ENCODE assay signal across 8 cellular contexts in the genomic region with DNA sequence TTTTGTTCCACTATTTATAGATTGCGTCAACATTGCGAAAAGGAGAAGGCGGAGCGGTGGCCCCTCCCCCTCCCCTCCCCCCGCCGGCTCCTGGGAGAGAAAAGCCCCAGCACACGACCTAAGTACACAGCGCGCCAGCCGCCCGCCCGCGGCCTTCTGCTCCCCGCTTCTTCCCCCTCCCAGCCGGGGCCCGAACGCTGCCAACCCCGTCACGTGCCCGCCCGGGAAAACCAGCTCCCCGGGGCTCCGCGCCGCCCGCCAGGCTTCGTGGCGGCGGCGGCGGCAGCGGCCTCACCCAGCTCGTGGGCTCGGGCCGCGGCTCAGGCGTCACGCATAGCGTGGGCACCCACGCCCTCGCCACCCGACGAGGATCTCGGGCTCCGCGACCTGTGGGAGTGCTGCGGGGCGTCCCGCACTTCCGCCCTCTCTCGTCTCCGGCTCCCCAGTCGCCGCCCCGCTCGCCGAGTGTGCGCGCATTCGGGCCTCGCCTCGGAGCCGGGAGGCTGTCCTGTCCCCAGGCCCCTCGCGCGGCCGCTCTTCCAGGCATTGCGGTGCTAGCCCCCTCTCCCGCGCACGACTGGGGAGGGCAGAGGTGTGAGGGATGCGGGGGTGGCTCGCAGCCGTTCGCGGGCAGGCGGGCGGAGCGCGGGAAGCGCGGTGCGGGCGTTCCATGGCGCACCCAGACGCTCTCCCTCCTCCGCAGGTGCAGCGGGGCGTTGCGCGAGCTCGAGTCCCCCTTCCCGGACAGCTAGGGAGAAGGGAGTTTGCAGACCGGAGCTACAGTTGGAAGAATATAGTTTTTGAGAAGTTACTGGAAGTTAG.
A peak's percentile ranks its signal among the peaks of the same experiment; 100 is the strongest.
DNase-seq lines count a peak whose midpoint lies in the region; ATAC-seq and TF ChIP-seq lines count a peak whose summit lies in the region.

No MANE protein-coding gene starts in this region.

- H3K9me2 ChIP-seq in SU-DHL-6 (replicated peaks; ENCODE audit: insufficient read depth, low read length) = no peaks in the 10 kb centered on the region

- H3K27me3 ChIP-seq in H7 (ENCODE audit: control insufficient read depth, insufficient read depth, low read length) = peaks cover 87% of the 10 kb centered on the region
- H3K27me3 ChIP-seq in SU-DHL-6 (ENCODE audit: low read length) = no peaks in the 10 kb centered on the region
- peaks cover 26% of the 10 kb centered on the region for H3K27me3 ChIP-seq in thymus (ENCODE audit: control insufficient read depth, insufficient read depth)

- peak overlapping the region; percentile 98 for H3K9ac ChIP-seq in SU-DHL-6 (ENCODE audit: low read length)

- H3K27me3 Mint-ChIP-seq in activated naive CD8-positive, alpha-beta T cell treated with anti-CD3 and anti-CD28 coated beads, Interleukin-2, amount 50 U/mL, for 24 hours = peaks cover 33% of the 10 kb centered on the region
- peaks cover 12% of the 10 kb centered on the region for H3K27me3 Mint-ChIP-seq in osteocyte (ENCODE audit: unreplicated experiment)

- peak overlapping the region; percentile 80 for H3K4me3 Mint-ChIP-seq in activated naive CD8-positive, alpha-beta T cell treated with anti-CD3 and anti-CD28 coated beads, Interleukin-2, amount 50 U/mL, for 24 hours
- H3K4me3 Mint-ChIP-seq in osteocyte (ENCODE audit: unreplicated experiment) = peak overlapping the region; percentile 81

- peaks cover 7% of the 10 kb centered on the region for H3K36me3 Mint-ChIP-seq in activated naive CD8-positive, alpha-beta T cell treated with anti-CD3 and anti-CD28 coated beads, Interleukin-2, amount 50 U/mL, for 24 hours (ENCODE audit: low read depth)
- peaks cover 8% of the 10 kb centered on the region for H3K36me3 Mint-ChIP-seq in osteocyte (ENCODE audit: unreplicated experiment)

- H3K4me2 ChIP-seq in SU-DHL-6 (ENCODE audit: low read depth, low read length, poor library complexity, severe bottlenecking) = peak overlapping the region; percentile 96

- peaks cover 66% of the 10 kb centered on the region for H3K79me2 ChIP-seq in SU-DHL-6 (ENCODE audit: insufficient read depth, low read length)

- ATAC-seq in activated naive CD8-positive, alpha-beta T cell treated with anti-CD3 and anti-CD28 coated beads, Interleukin-2, amount 50 U/mL, for 24 hours = peak; percentile 17
- peak; percentile 62 for ATAC-seq in Right ventricle myocardium inferior

- H3K4me1 Mint-ChIP-seq in activated naive CD8-positive, alpha-beta T cell treated with anti-CD3 and anti-CD28 coated beads, Interleukin-2, amount 50 U/mL, for 24 hours = peaks cover 67% of the 10 kb centered on the region
- peaks cover 54% of the 10 kb centered on the region for H3K4me1 Mint-ChIP-seq in osteocyte (ENCODE audit: unreplicated experiment)

- peak overlapping the region; percentile 99 for H3K27ac ChIP-seq in SU-DHL-6 (ENCODE audit: low read depth, low read length)
- peak overlapping the region; percentile 99 for H3K27ac ChIP-seq in thymus (ENCODE audit: low read depth)

- DNase-seq in CD1c-positive myeloid dendritic cell (ENCODE audit: extremely low spot score) (peak; percentile 97), H7 (peak; percentile 94), NCI-H146 (lab: John Stamatoyannopoulos, UW) (peak; percentile 95), Right ventricle myocardium inferior (ENCODE audit: missing footprints) (peak; percentile 97), osteocyte (ENCODE audit: extremely low spot score, unreplicated experiment) (peak; percentile 95)
- peak; percentile 85 for DNase-seq in activated naive CD8-positive, alpha-beta T cell treated with anti-CD3 and anti-CD28 coated beads, Interleukin-2, amount 50 U/mL, for 24 hours

- peaks cover 39% of the 10 kb centered on the region for H3K4me1 ChIP-seq in thymus (ENCODE audit: control insufficient read depth, insufficient read depth, low read length)

- peak overlapping the region; percentile 57 for H2AFZ ChIP-seq in SU-DHL-6 (ENCODE audit: low read depth, low read length, severe bottlenecking)

- intact Hi-C loops in Right ventricle myocardium inferior (cut with DNase I) = loop anchor here (2.0 to 10.0 kb wide), 3 partner anchors 43 to 679 kb away; a partner anchor contains a TSS

- peak overlapping the region; percentile 80 for H3K27ac Mint-ChIP-seq in activated naive CD8-positive, alpha-beta T cell treated with anti-CD3 and anti-CD28 coated beads, Interleukin-2, amount 50 U/mL, for 24 hours
- peak overlapping the region; percentile 89 for H3K27ac Mint-ChIP-seq in osteocyte (ENCODE audit: unreplicated experiment)

- H3K36me3 ChIP-seq in H7 (replicated peaks; ENCODE audit: control insufficient read depth, insufficient read depth, low read length) (no peaks in the 10 kb centered on the region), SU-DHL-6 (ENCODE audit: low read length) (no peaks in the 10 kb centered on the region), thymus (ENCODE audit: control insufficient read depth, insufficient read depth) (peaks cover 5% of the 10 kb centered on the region)

- no peak for TF ChIP-seq CTCF in SU-DHL-6 (IDR thresholded peaks at IDR 0.05; ENCODE audit: insufficient read depth, low read length, poor library complexity, severe bottlenecking)
- no peak for TF ChIP-seq CTCF in osteocyte (IDR thresholded peaks at IDR 0.05)

- peaks cover 57% of the 10 kb centered on the region for H3F3A ChIP-seq in SU-DHL-6 (ENCODE audit: insufficient read depth)

- H3K9me3 ChIP-seq in SU-DHL-6 (ENCODE audit: insufficient read depth, low read length) (no peaks in the 10 kb centered on the region), thymus (ENCODE audit: control insufficient read depth) (no peaks in the 10 kb centered on the region)

- no peaks in the 10 kb centered on the region for H3K9me3 Mint-ChIP-seq in activated naive CD8-positive, alpha-beta T cell treated with anti-CD3 and anti-CD28 coated beads, Interleukin-2, amount 50 U/mL, for 24 hours
- no peaks in the 10 kb centered on the region for H3K9me3 Mint-ChIP-seq in osteocyte (ENCODE audit: unreplicated experiment)

- WGBS in thymus = under 1% methylated on average over 94 of the region's 94 CpGs

- peak overlapping the region; percentile 81 for H3K4me3 ChIP-seq in H7 (ENCODE audit: insufficient read depth, low read depth, low read length)
- peak overlapping the region; percentile 91 for H3K4me3 ChIP-seq in SU-DHL-6 (ENCODE audit: insufficient read depth, low read length, poor library complexity, severe bottlenecking)
- H3K4me3 ChIP-seq in thymus (ENCODE audit: low read length) = peak overlapping the region; percentile 66

- peaks cover 5% of the 10 kb centered on the region; the same call in 1 of the 2 replicates for H4K20me1 ChIP-seq in SU-DHL-6 (ENCODE audit: low read depth, low read length)

Comparison
In these comparisons a context has a peak if more than half of its experiments do, and no peak if none do; other contexts are left out.
1. Peak in every context shown above with its lines: DNase-seq, ATAC-seq, H3K4me3 ChIP-seq and H3K27ac ChIP-seq.